Comparison of ENCODE assay signal across 1 cellular context in the genomic region with DNA sequence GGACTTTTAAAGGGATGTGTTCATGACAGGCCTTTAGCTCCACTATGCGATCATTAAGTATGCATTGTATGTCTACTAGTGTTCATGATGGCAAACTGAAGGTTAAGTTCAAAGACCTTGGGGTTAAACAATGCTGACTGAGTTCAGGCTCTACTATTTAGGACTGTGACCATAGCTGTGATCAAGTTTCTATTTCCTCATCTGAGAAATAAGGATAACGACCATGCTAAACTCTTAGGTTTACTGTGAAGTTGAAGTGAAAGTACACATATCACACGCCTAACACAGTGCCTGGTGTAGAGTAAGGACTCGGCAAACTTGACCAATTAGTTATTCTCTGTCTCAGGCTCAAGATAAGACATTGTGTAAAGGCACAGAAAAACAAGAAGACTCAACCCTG.
TF ChIP-seq lines count a peak whose summit lies in the region.

No MANE protein-coding gene starts in this region.

TF ChIP-seq in K562, 482 proteins besides CTCF, POLR2A, EP300 and RAD21 (continued from another document):
- no peak for TF ChIP-seq TAF15 (IDR thresholded peaks at IDR 0.05; ENCODE audit: low read depth, low read length)
TF ChIP-seq in K562: peak in this region for 0.
